13 cellular contexts compared by ENCODE assay signal in the genomic region with DNA sequence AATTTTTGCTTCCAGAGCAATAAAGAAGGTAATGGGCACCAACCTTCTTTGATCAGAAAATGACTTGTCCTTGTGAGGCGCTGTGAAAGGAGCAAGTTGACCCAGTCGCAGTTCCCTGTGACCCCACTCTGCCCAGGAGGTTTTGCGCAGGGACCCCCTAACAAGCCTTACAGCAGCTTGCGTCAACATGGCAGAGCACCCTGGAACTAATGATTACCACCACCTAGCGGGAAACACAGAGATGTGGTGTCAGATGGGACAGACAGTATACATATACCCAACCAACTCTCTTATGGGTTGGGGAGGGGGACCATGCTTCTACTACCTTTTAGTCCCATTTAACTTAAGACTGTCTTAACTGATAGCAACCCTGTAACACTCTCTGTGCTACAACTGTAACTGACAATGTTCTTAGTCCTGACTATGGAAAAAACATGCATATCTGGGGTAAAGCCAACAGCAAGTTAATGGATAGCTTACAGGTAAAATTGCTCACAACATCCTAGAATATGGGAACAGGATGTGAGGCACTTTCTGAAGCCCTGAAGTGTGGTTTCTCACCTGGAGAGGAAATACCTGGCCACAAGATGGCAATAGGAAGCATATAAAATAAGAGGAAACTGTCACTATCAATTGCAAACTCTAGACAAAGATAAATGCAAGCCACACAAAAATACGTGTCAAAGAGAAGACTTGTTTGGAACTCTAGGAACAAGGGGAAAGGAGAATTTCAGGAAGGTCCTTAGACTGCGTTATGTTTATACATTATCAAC. TPM values are rescaled to one million over a fixed set of nuclear protein-coding genes. Genes with fewer than 3 reads are reported as not detected.
A peak's percentile ranks its signal among the peaks of the same experiment; 100 is the strongest.
DNase-seq lines count a peak whose midpoint lies in the region; ATAC-seq and TF ChIP-seq lines count a peak whose summit lies in the region.
"Had no signal": no experiment of that assay in that cellular context is flagged by ENCODE, and none has a peak within 500 bp of the region (broad histone marks: within the 10 kb centered on the region; RNA-seq: fewer than 3 reads in every experiment).

No MANE protein-coding gene starts in this region.

- no peaks in the 10 kb centered on the region for H3K9me3 Mint-ChIP-seq in activated naive CD8-positive, alpha-beta T cell treated with anti-CD3 and anti-CD28 coated beads, Interleukin-2, amount 50 U/mL, for 24 hours
- no peaks in the 10 kb centered on the region for H3K9me3 Mint-ChIP-seq in nephron

- H3K27me3 ChIP-seq in DOHH2 (ENCODE audit: control insufficient read depth, low read length) (no peaks in the 10 kb centered on the region), Loucy (ENCODE audit: insufficient read depth, low read length, poor library complexity, severe bottlenecking) (no peaks in the 10 kb centered on the region), left lung (no peaks in the 10 kb centered on the region), testis (no peaks in the 10 kb centered on the region)
- H3K27me3 ChIP-seq: thyroid gland had no signal

- no peak overlapping the region for H2AFZ ChIP-seq in Loucy (ENCODE audit: low read length)

- H3K27ac ChIP-seq in DOHH2 (ENCODE audit: low read depth, low read length) (no peak overlapping the region), left lung (no peak overlapping the region), testis (no peak overlapping the region)
- H3K27ac ChIP-seq: SK-N-MC, thyroid gland had no signal

- H3K9ac ChIP-seq in Loucy (ENCODE audit: low read depth, low read length, poor library complexity, severe bottlenecking): peak overlapping the region; percentile 97

- peaks cover 20% of the 10 kb centered on the region for H4K20me1 ChIP-seq in DOHH2 (ENCODE audit: control insufficient read depth, insufficient read depth, low read depth, low read length)
- H4K20me1 ChIP-seq in Loucy (ENCODE audit: insufficient read depth, low read length, poor library complexity, severe bottlenecking): peaks cover 54% of the 10 kb centered on the region

- H3K79me2 ChIP-seq in DOHH2 (ENCODE audit: control insufficient read depth, low read length) (peaks cover 88% of the 10 kb centered on the region), Loucy (ENCODE audit: insufficient read depth, low read length) (peaks cover 70% of the 10 kb centered on the region)

- no peak for DNase-seq in activated naive CD8-positive, alpha-beta T cell treated with anti-CD3 and anti-CD28 coated beads, Interleukin-2, amount 50 U/mL, for 24 hours
- DNase-seq in left lung: no peak
- no peak for DNase-seq in testis
- DNase-seq in GOT3 (lab: John Stamatoyannopoulos, UW): no peak
- DNase-seq: cerebellar nuclear complex, NCI-H510A, thyroid gland had no signal

- peak overlapping the region; percentile 75 for H3K4me2 ChIP-seq in DOHH2 (ENCODE audit: low read length)
- H3K4me2 ChIP-seq in Loucy (ENCODE audit: low read depth, low read length, poor library complexity, severe bottlenecking): peak overlapping the region; percentile 90

- peaks cover 55% of the 10 kb centered on the region for H3K36me3 Mint-ChIP-seq in activated naive CD8-positive, alpha-beta T cell treated with anti-CD3 and anti-CD28 coated beads, Interleukin-2, amount 50 U/mL, for 24 hours (ENCODE audit: low read depth)
- H3K36me3 Mint-ChIP-seq in nephron (ENCODE audit: low read depth): peaks cover 46% of the 10 kb centered on the region

- peaks cover 48% of the 10 kb centered on the region for H3K4me1 Mint-ChIP-seq in activated naive CD8-positive, alpha-beta T cell treated with anti-CD3 and anti-CD28 coated beads, Interleukin-2, amount 50 U/mL, for 24 hours
- H3K4me1 Mint-ChIP-seq in nephron: peaks cover 19% of the 10 kb centered on the region

- 87 to 93% methylated on average over 7 of the region's 7 CpGs for WGBS in testis, 2 donors

- ATAC-seq in activated naive CD8-positive, alpha-beta T cell treated with anti-CD3 and anti-CD28 coated beads, Interleukin-2, amount 50 U/mL, for 24 hours: no peak
- no peak for ATAC-seq in left lung

- H3K27ac Mint-ChIP-seq in activated naive CD8-positive, alpha-beta T cell treated with anti-CD3 and anti-CD28 coated beads, Interleukin-2, amount 50 U/mL, for 24 hours: peak overlapping the region; percentile 59
- peak overlapping the region; percentile 5 to 58 (median 34) for H3K27ac Mint-ChIP-seq in nephron

- peaks cover 84% of the 10 kb centered on the region for H3K36me3 ChIP-seq in DOHH2 (ENCODE audit: control insufficient read depth, low read length)
- H3K36me3 ChIP-seq in Loucy (ENCODE audit: insufficient read depth, low read length): peaks cover 24% of the 10 kb centered on the region; the same call in 1 of the 2 replicates
- H3K36me3 ChIP-seq in left lung: peaks cover 0 to 63% of the 10 kb centered on the region in 2 donors
- no peaks in the 10 kb centered on the region for H3K36me3 ChIP-seq in testis (ENCODE audit: low read depth, missing control alignments)

- H3K9me2 ChIP-seq in DOHH2 (replicated peaks; ENCODE audit: control insufficient read depth, low read length) (no peaks in the 10 kb centered on the region), Loucy (replicated peaks; ENCODE audit: low read depth, low read length) (no peaks in the 10 kb centered on the region)

- peak overlapping the region; percentile 91 for H3K4me3 Mint-ChIP-seq in activated naive CD8-positive, alpha-beta T cell treated with anti-CD3 and anti-CD28 coated beads, Interleukin-2, amount 50 U/mL, for 24 hours
- H3K4me3 Mint-ChIP-seq in nephron: peak overlapping the region; percentile 68 to 83 (median 74)

- no peak for TF ChIP-seq POLR2A in testis (IDR thresholded peaks at IDR 0.05)

- H3K27me3 Mint-ChIP-seq in activated naive CD8-positive, alpha-beta T cell treated with anti-CD3 and anti-CD28 coated beads, Interleukin-2, amount 50 U/mL, for 24 hours: no peaks in the 10 kb centered on the region
- H3K27me3 Mint-ChIP-seq in nephron (ENCODE audit: low read depth): no peaks in the 10 kb centered on the region

- TF ChIP-seq CTCF in DOHH2 (IDR thresholded peaks at IDR 0.05; ENCODE audit: low read depth, low read length, poor library complexity, severe bottlenecking): peak; percentile 49
- TF ChIP-seq CTCF in Loucy (conservative IDR thresholded peaks at IDR 0.05; ENCODE audit: low read length): no peak
- no peak for TF ChIP-seq CTCF in nephron (IDR thresholded peaks at IDR 0.05; ENCODE audit: unreplicated experiment in 3 of 3)
- TF ChIP-seq CTCF in left lung (IDR thresholded peaks at IDR 0.05): no peak
- no peak for TF ChIP-seq CTCF in testis (IDR thresholded peaks at IDR 0.05)

- H3K4me3 ChIP-seq in DOHH2 (ENCODE audit: low read length): peak overlapping the region; percentile 88
- H3K4me3 ChIP-seq in Loucy (ENCODE audit: low read length, poor library complexity, severe bottlenecking): peak overlapping the region; percentile 98
- H3K4me3 ChIP-seq in left lung: no peak overlapping the region
- no peak overlapping the region for H3K4me3 ChIP-seq in testis
- H3K4me3 ChIP-seq: SK-N-MC, thyroid gland had no signal

- H3F3A ChIP-seq in DOHH2 (ENCODE audit: control insufficient read depth, insufficient read depth): no peaks in the 10 kb centered on the region
- H3F3A ChIP-seq in Loucy (ENCODE audit: low read depth): peaks cover 4% of the 10 kb centered on the region; the same call in 1 of the 2 replicates

- H3K9me3 ChIP-seq in DOHH2 (ENCODE audit: control insufficient read depth, insufficient read depth, low read length) (no peaks in the 10 kb centered on the region), Loucy (ENCODE audit: insufficient read depth, low read depth, low read length) (no peaks in the 10 kb centered on the region), left lung (no peaks in the 10 kb centered on the region), testis (no peaks in the 10 kb centered on the region)
- H3K9me3 ChIP-seq: thyroid gland had no signal

- H3K4me1 ChIP-seq in DOHH2 (ENCODE audit: control insufficient read depth, low read length) (peaks cover 30% of the 10 kb centered on the region), Loucy (ENCODE audit: insufficient read depth, low read length, poor library complexity, severe bottlenecking) (peaks cover 32% of the 10 kb centered on the region), left lung (peaks cover 5 to 29% of the 10 kb centered on the region in 2 donors), testis (peaks cover 10% of the 10 kb centered on the region)

- intact Hi-C loops in left lung (cut with DNase I) (no loop called here), testis (cut with DNase I; ENCODE audit: low total_unique reads) (loop anchor here (10.0 kb wide), 1 partner anchor 70 kb away; no protein-coding TSS in a partner anchor)

RNA-seq across cellular contexts. Expression of a gene that starts 3.0 kb away (rescaled TPM):
- total RNA-seq in left lung (100 to 1,000 TPM in 1 of 2 donors, 10 to 100 TPM in 1; 80.0 to 106 TPM), testis (100 to 1,000 TPM; 137 to 139 TPM)
- polyA plus RNA-seq in testis (ENCODE audit: insufficient read depth, low read depth, low replicate concordance): 254 TPM

RNA-seq across cellular contexts. Expression of a gene that starts 3.1 kb away (rescaled TPM):
- total RNA-seq in left lung: 10 to 100 TPM; 46.7 to 55.8 TPM
- 100 to 1,000 TPM; 153 to 161 TPM for total RNA-seq in testis
- 124 TPM for polyA plus RNA-seq in testis (ENCODE audit: insufficient read depth, low read depth, low replicate concordance)

RNA-seq across cellular contexts. Expression of a gene that starts 21.3 kb away (rescaled TPM):
- 10 to 100 TPM; 45.4 to 53.0 TPM for total RNA-seq in left lung
- total RNA-seq in testis: 100 to 1,000 TPM; 104 to 172 TPM
- 84.2 TPM for polyA plus RNA-seq in testis (ENCODE audit: insufficient read depth, low read depth, low replicate concordance)

RNA-seq across cellular contexts. Expression of a gene that starts 32.4 kb away (rescaled TPM):
- total RNA-seq in left lung (not detected), testis (under 1 TPM in 1 of 2 donors, not detected in 1; 0.31 TPM)
- not detected for polyA plus RNA-seq in testis (ENCODE audit: insufficient read depth, low read depth, low replicate concordance)
- total RNA-seq: kidney epithelial cell, LHCN-M2, thyroid gland had no signal

RNA-seq across cellular contexts. Expression of a gene that starts 56.8 kb away (rescaled TPM):
- total RNA-seq in left lung: not detected
- not detected for total RNA-seq in testis
- polyA plus RNA-seq in testis (ENCODE audit: insufficient read depth, low read depth, low replicate concordance): 0.30 TPM
- total RNA-seq: kidney epithelial cell, LHCN-M2, thyroid gland had no signal

Comparison
In these comparisons a context has a peak if more than half of its experiments do, and no peak if none do; other contexts are left out.
1. H3K4me3 ChIP-seq: peak in DOHH2 (single experiment) and Loucy (single experiment); none in left lung (0 of 2) and testis (0 of 2).